21 cellular contexts compared by ENCODE assay signal in the genomic region with DNA sequence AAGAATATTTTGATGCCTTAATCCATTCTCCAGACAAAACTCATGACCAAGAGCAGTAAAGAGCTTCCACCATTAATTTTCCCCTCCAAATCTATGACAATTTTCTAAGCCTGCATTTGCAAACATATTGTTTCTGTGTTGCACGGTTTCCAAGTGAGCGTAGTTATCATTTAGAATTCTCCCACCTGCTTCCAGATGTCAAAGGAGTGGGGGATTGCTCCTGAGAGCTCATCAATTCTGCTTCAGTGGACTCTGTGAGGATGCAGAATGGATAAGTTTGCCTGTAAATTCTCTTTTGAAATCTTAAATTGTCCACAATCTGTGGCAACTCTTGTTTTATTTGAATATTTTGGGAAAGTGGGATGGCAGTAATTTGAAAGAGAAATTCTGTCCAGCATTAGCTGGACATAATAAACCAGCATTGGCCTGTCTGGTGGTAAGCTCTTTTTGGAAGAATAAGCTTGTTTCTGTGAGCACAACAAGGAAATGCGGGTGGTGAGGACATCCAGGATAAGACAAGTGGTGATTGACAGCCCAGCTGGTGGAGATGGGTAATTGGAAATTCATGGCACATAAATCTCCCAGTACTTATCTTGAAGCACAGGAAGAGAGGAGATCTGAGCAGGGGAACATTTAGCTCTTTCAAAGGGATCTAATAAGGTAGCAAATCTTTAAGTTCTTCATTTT.
"Had no signal": no experiment of that assay in that cellular context is flagged by ENCODE, and none has a peak within 500 bp of the region (broad histone marks: within the 10 kb centered on the region; RNA-seq: fewer than 3 reads in every experiment).

No MANE protein-coding gene starts in this region.

- H3K27ac Mint-ChIP-seq: activated naive CD8-positive, alpha-beta T cell treated with anti-CD3 and anti-CD28 coated beads, Interleukin-2, amount 50 U/mL, for 24 hours; activated T-helper 17 cell treated with anti-CD3 and anti-CD28 coated beads, Interleukin-2, amount 50 U/mL, for 72 hours; naive B cell; stimulated activated naive B cell treated with anti-CD40 and anti-IgM and Interleukin-4, amounts not matched to agents 10 μg/mL and 1 μg/mL and 100 μg/mL, for 72 hours had no signal

- H3K27me3 Mint-ChIP-seq: activated naive CD8-positive, alpha-beta T cell treated with anti-CD3 and anti-CD28 coated beads, Interleukin-2, amount 50 U/mL, for 24 hours; activated T-helper 17 cell treated with anti-CD3 and anti-CD28 coated beads, Interleukin-2, amount 50 U/mL, for 72 hours; stimulated activated naive B cell treated with anti-CD40 and anti-IgM and Interleukin-4, amounts not matched to agents 10 μg/mL and 1 μg/mL and 100 μg/mL, for 72 hours had no signal

- H3K36me3 ChIP-seq: ascending aorta, breast epithelium, right atrium auricular region, thyroid gland had no signal

- H3K4me3 ChIP-seq: ascending aorta, breast epithelium, lung, right atrium auricular region, skin epidermis, thyroid gland had no signal

- H3K27ac ChIP-seq: ascending aorta, breast epithelium, foreskin keratinocyte, right atrium auricular region, skin epidermis, thyroid gland had no signal

- DNase-seq: activated CD4-positive, CD25-positive, alpha-beta regulatory T cell treated with anti-CD3 and anti-CD28 coated beads, Interleukin-2, amount 50 U/mL, for 72 hours; activated naive CD4-positive, alpha-beta T cell treated with Interleukin-2 at 50 U/mL for 16 hours; activated naive CD8-positive, alpha-beta T cell treated with anti-CD3 and anti-CD28 coated beads, Interleukin-2, amount 50 U/mL, for 24 hours; cerebellar nuclear complex; effector CD8-positive, alpha-beta T cell; foreskin keratinocyte; head of caudate nucleus; left cardiac atrium; midbrain; naive B cell; occipital lobe; stimulated activated CD4-positive, alpha-beta T cell treated with anti-CD3 and anti-CD28 coated beads, Interleukin-15, amount 100 ng/mL, for 24 hours; stimulated activated CD4-positive, alpha-beta T cell treated with anti-CD3 and anti-CD28 coated beads, Interleukin-4, amount 100 ng/mL, for 1 hour; stimulated activated naive B cell treated with anti-CD40 and anti-IgM and Interleukin-4, amounts not matched to agents 10 μg/mL and 1 μg/mL and 100 μg/mL, for 72 hours; thyroid gland had no signal

- H3K4me3 Mint-ChIP-seq: activated naive CD8-positive, alpha-beta T cell treated with anti-CD3 and anti-CD28 coated beads, Interleukin-2, amount 50 U/mL, for 24 hours; activated T-helper 17 cell treated with anti-CD3 and anti-CD28 coated beads, Interleukin-2, amount 50 U/mL, for 72 hours; naive B cell; stimulated activated naive B cell treated with anti-CD40 and anti-IgM and Interleukin-4, amounts not matched to agents 10 μg/mL and 1 μg/mL and 100 μg/mL, for 72 hours had no signal

- H3K27me3 ChIP-seq: ascending aorta, breast epithelium, foreskin keratinocyte, right atrium auricular region, thyroid gland had no signal

- ATAC-seq: activated naive CD8-positive, alpha-beta T cell treated with anti-CD3 and anti-CD28 coated beads, Interleukin-2, amount 50 U/mL, for 24 hours; activated T-helper 17 cell treated with anti-CD3 and anti-CD28 coated beads, Interleukin-2, amount 50 U/mL, for 72 hours; foreskin keratinocyte; left cardiac atrium; stimulated activated naive B cell treated with anti-CD40 and anti-IgM and Interleukin-4, amounts not matched to agents 10 μg/mL and 1 μg/mL and 100 μg/mL, for 72 hours had no signal

- H3K9me3 ChIP-seq: ascending aorta, breast epithelium, right atrium auricular region, thyroid gland had no signal

- H3K36me3 Mint-ChIP-seq: naive B cell; stimulated activated naive B cell treated with anti-CD40 and anti-IgM and Interleukin-4, amounts not matched to agents 10 μg/mL and 1 μg/mL and 100 μg/mL, for 72 hours had no signal

- H3K4me1 Mint-ChIP-seq: activated naive CD8-positive, alpha-beta T cell treated with anti-CD3 and anti-CD28 coated beads, Interleukin-2, amount 50 U/mL, for 24 hours; activated T-helper 17 cell treated with anti-CD3 and anti-CD28 coated beads, Interleukin-2, amount 50 U/mL, for 72 hours; naive B cell; stimulated activated naive B cell treated with anti-CD40 and anti-IgM and Interleukin-4, amounts not matched to agents 10 μg/mL and 1 μg/mL and 100 μg/mL, for 72 hours had no signal

- H3K4me1 ChIP-seq: breast epithelium, right atrium auricular region, thyroid gland had no signal

- H3K9me3 Mint-ChIP-seq: activated T-helper 17 cell treated with anti-CD3 and anti-CD28 coated beads, Interleukin-2, amount 50 U/mL, for 72 hours had no signal
